Comparison of ENCODE assay signal across 1 cellular context in the genomic region with DNA sequence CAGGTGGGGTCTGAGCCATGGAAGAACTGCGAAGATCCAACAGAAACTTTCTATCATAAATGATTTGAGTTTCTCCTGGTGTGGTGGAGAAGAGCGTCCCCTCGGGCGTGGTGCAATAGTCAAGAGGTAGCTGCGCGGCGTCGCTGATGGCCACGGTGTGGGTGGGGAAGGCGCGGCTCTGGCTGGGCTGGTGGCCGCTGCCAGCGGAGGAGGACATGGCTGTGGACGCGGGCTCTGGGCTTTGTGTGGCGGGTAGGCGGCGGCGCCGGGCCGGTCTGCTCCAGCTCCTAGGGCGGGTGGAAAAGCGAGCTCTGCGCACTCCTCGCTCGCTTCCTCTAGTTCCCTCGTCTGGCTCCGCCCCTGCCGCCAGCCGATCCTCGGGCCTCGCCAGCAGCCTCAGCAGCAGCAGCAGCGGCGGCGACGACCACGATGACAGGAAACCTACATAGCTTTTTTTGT.
TF ChIP-seq lines count a peak whose summit lies in the region.

No MANE protein-coding gene starts in this region.

TF ChIP-seq in HEK293, 187 proteins besides CTCF, POLR2A, EP300 and RAD21 (continued from another document):
- TF ChIP-seq, protein P1, sequence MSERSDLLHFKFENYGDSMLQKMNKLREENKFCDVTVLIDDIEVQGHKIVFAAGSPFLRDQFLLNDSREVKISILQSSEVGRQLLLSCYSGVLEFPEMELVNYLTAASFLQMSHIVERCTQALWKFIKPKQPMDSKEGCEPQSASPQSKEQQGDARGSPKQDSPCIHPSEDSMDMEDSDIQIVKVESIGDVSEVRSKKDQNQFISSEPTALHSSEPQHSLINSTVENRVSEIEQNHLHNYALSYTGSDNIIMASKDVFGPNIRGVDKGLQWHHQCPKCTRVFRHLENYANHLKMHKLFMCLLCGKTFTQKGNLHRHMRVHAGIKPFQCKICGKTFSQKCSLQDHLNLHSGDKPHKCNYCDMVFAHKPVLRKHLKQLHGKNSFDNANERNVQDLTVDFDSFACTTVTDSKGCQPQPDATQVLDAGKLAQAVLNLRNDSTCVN (tag by site-specific recombination; optimal IDR thresholded peaks at IDR 0.05), result peak; percentile 79
- TF ChIP-seq EGR2 (tag by site-specific recombination; IDR thresholded peaks at IDR 0.05; ENCODE audit: low read depth) (peak; percentile 65), GLIS1 (tag by site-specific recombination; IDR thresholded peaks at IDR 0.05) (0 out of 2 replicates have a peak, but pooled peaks have one; percentile 8), ZSCAN30 (tag by site-specific recombination; IDR thresholded peaks at IDR 0.05) (0 out of 2 replicates have a peak, but pooled peaks have one; percentile 17), ZBTB17 (tag by site-specific recombination; IDR thresholded peaks at IDR 0.05) (peak; percentile 88), SP2 (tag by site-specific recombination; IDR thresholded peaks at IDR 0.05) (peak; percentile 76), ZNF121 (tag by site-specific recombination; IDR thresholded peaks at IDR 0.05) (no peak), ZNF416 (tag by site-specific recombination; IDR thresholded peaks at IDR 0.05) (no peak), SP3 (tag by site-specific recombination; IDR thresholded peaks at IDR 0.05) (peak; percentile 16; the same call in 1 of the 2 replicates), SCRT2 (tag by site-specific recombination; IDR thresholded peaks at IDR 0.05) (no peak), TRIM28 (IDR thresholded peaks at IDR 0.05; ENCODE audit: borderline replicate concordance, low read length) (no peak), ZNF701 (tag by site-specific recombination; IDR thresholded peaks at IDR 0.05) (no peak)
- TF ChIP-seq, protein P2, sequence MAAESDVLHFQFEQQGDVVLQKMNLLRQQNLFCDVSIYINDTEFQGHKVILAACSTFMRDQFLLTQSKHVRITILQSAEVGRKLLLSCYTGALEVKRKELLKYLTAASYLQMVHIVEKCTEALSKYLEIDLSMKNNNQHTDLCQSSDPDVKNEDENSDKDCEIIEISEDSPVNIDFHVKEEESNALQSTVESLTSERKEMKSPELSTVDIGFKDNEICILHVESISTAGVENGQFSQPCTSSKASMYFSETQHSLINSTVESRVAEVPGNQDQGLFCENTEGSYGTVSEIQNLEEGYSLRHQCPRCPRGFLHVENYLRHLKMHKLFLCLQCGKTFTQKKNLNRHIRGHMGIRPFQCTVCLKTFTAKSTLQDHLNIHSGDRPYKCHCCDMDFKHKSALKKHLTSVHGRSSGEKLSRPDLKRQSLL (tag by site-specific recombination; IDR thresholded peaks at IDR 0.05), result peak; percentile 81
